Comparison of ENCODE assay signal across 24 cellular contexts in genomic region chr4:858136-858535, GRCh38.
"Had no signal": no experiment of that assay in that cellular context is flagged by ENCODE, and none has a peak within 500 bp of the region (broad histone marks: within the 10 kb centered on the region; RNA-seq: fewer than 3 reads in every experiment).

No MANE protein-coding gene starts in this region.

- H3K27me3 Mint-ChIP-seq: activated CD4-positive, alpha-beta T cell treated with anti-CD3 and anti-CD28 coated beads for 36 hours; activated naive CD8-positive, alpha-beta T cell; naive B cell had no signal

- H3K4me1 ChIP-seq: body of pancreas, foreskin keratinocyte, left lung, tibial artery had no signal

- H3K4me3 ChIP-seq: body of pancreas, dorsolateral prefrontal cortex, left lung, mucosa of descending colon, tibial artery had no signal

- H3K27me3 ChIP-seq: body of pancreas, dorsolateral prefrontal cortex, foreskin keratinocyte, left lung, tibial artery had no signal

- H3K27ac Mint-ChIP-seq: activated CD4-positive, alpha-beta T cell treated with anti-CD3 and anti-CD28 coated beads for 36 hours; activated naive CD8-positive, alpha-beta T cell; endodermal cell; T-helper 2 cell treated with Interferon-gamma antibody and Interleukin-4, amounts not matched to agents 5 μg/mL and 100 μg/mL, for 36 hours had no signal

- FAIRE-seq: colon, keratinocyte, TTC549, urothelium cell line had no signal

- H3K4me1 Mint-ChIP-seq: endodermal cell had no signal

- DNase-seq: activated CD4-positive, alpha-beta T cell treated with anti-CD3 and anti-CD28 coated beads for 36 hours; activated CD8-positive, alpha-beta memory T cell treated with anti-CD3 and anti-CD28 coated beads for 24 hours; activated CD8-positive, alpha-beta memory T cell treated with anti-CD3 and anti-CD28 coated beads, Interleukin-2, amount 50 U/mL, for 48 hours; activated effector memory CD4-positive, alpha-beta T cell treated with anti-CD3 and anti-CD28 coated beads, Interleukin-2, amount 50 U/mL, for 16 hours; activated T-cell treated with anti-CD3 and anti-CD28 coated beads, Interleukin-2, amount 50 U/mL, for 48 hours; amniotic stem cell; endodermal cell; foreskin keratinocyte; hypothalamus; mesenchymal stem cell; naive B cell; stimulated activated naive CD8-positive, alpha-beta T cell treated with anti-CD3 and anti-CD28 coated beads, Interleukin-15, Interleukin-2, amounts not matched to agents 100 U/mL and 50 U/mL, for 24 hours; substantia nigra; tibial artery had no signal

- H3K27ac ChIP-seq: body of pancreas, dorsolateral prefrontal cortex, foreskin keratinocyte, left lung, tibial artery had no signal

- H3K9me3 ChIP-seq: body of pancreas, left lung, mucosa of descending colon, tibial artery had no signal

- ATAC-seq: activated CD4-positive, alpha-beta T cell treated with anti-CD3 and anti-CD28 coated beads for 36 hours; body of pancreas; foreskin keratinocyte; left lung; mucosa of descending colon; stimulated activated naive CD8-positive, alpha-beta T cell treated with anti-CD3 and anti-CD28 coated beads, Interleukin-15, Interleukin-2, amounts not matched to agents 100 U/mL and 50 U/mL, for 24 hours had no signal

- H3K9me3 Mint-ChIP-seq: endodermal cell had no signal

- H3K4me3 Mint-ChIP-seq: activated CD4-positive, alpha-beta T cell treated with anti-CD3 and anti-CD28 coated beads for 36 hours; activated naive CD8-positive, alpha-beta T cell; endodermal cell; T-helper 2 cell treated with Interferon-gamma antibody and Interleukin-4, amounts not matched to agents 5 μg/mL and 100 μg/mL, for 36 hours had no signal
